Comparison of ENCODE assay signal across 1 cellular context in the genomic region with DNA sequence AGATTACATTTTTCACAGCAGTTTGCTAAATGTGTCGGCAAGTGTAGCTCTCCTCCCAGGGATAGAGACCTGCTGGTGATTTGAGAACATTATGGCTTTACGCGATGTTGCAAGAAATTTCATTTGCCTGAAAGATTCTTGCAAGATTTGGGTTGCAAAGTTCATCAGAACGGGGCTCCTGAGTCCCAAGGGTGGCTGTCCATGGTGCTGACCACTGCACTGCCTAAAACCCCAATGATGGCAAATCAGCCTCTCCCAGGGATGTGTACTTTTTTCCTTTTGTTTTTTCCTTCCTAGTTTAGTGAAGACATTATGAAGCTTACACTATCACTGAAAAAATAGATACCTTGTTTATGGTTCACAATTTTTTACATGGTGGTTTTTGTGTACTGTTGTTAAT.
A peak's percentile ranks its signal among the peaks of the same experiment; 100 is the strongest.
TF ChIP-seq lines count a peak whose summit lies in the region.

No MANE protein-coding gene starts in this region.

TF ChIP-seq in HepG2, 621 proteins besides CTCF, POLR2A, EP300 and RAD21 (continued from another document and continues in another):
- TF ChIP-seq, protein P1, sequence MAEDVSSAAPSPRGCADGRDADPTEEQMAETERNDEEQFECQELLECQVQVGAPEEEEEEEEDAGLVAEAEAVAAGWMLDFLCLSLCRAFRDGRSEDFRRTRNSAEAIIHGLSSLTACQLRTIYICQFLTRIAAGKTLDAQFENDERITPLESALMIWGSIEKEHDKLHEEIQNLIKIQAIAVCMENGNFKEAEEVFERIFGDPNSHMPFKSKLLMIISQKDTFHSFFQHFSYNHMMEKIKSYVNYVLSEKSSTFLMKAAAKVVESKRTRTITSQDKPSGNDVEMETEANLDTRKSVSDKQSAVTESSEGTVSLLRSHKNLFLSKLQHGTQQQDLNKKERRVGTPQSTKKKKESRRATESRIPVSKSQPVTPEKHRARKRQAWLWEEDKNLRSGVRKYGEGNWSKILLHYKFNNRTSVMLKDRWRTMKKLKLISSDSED (CRISPR knock-in tag; IDR thresholded peaks at IDR 0.05), result no peak
- no peak for TF ChIP-seq MAFG (CRISPR knock-in tag; IDR thresholded peaks at IDR 0.05)
- no peak for TF ChIP-seq ZNF484 (CRISPR knock-in tag; IDR thresholded peaks at IDR 0.05; ENCODE audit: borderline replicate concordance, low read depth)
- TF ChIP-seq HMGXB3 (CRISPR knock-in tag; IDR thresholded peaks at IDR 0.05; ENCODE audit: borderline replicate concordance), result 0 out of 2 replicates have a peak, but pooled peaks have one; percentile 64
- TF ChIP-seq WIZ (CRISPR knock-in tag; IDR thresholded peaks at IDR 0.05), result no peak
- no peak for TF ChIP-seq ZFP36L1 (CRISPR knock-in tag; IDR thresholded peaks at IDR 0.05)
- TF ChIP-seq, protein P2, sequence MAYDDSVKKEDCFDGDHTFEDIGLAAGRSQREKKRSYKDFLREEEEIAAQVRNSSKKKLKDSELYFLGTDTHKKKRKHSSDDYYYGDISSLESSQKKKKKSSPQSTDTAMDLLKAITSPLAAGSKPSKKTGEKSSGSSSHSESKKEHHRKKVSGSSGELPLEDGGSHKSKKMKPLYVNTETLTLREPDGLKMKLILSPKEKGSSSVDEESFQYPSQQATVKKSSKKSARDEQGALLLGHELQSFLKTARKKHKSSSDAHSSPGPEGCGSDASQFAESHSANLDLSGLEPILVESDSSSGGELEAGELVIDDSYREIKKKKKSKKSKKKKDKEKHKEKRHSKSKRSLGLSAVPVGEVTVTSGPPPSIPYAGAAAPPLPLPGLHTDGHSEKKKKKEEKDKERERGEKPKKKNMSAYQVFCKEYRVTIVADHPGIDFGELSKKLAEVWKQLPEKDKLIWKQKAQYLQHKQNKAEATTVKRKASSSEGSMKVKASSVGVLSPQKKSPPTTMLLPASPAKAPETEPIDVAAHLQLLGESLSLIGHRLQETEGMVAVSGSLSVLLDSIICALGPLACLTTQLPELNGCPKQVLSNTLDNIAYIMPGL (CRISPR knock-in tag; IDR thresholded peaks at IDR 0.05; ENCODE audit: borderline replicate concordance in 1 of 2, low read depth in 1 of 2), result no peak
- no peak for TF ChIP-seq AGO2 (optimal IDR thresholded peaks at IDR 0.05; ENCODE audit: low read depth, low read length)
- no peak for TF ChIP-seq TMF1 (CRISPR knock-in tag; IDR thresholded peaks at IDR 0.05; ENCODE audit: low read depth)
- TF ChIP-seq ZNF280D (CRISPR knock-in tag; IDR thresholded peaks at IDR 0.05), result no peak
- 0 out of 4 replicates have a peak, but pooled peaks of 1 of the 2 experiments have one; percentile 32 for TF ChIP-seq KLF16 (CRISPR knock-in tag; IDR thresholded peaks at IDR 0.05)
- TF ChIP-seq, protein P3, sequence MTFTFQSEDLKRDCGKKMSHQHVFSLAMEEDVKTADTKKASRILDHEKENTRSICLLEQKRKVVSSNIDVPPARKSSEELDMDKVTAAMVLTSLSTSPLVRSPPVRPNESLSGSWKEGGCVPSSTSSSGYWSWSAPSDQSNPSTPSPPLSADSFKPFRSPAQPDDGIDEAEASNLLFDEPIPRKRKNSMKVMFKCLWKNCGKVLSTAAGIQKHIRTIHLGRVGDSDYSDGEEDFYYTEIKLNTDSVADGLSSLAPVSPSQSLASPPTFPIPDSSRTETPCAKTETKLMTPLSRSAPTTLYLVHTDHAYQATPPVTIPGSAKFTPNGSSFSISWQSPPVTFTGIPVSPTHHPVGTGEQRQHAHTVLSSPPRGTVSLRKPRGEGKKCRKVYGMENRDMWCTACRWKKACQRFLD (CRISPR knock-in tag; IDR thresholded peaks at IDR 0.05; ENCODE audit: borderline replicate concordance), result no peak
- no peak for TF ChIP-seq TARDBP (CRISPR knock-in tag; IDR thresholded peaks at IDR 0.05)
- no peak for TF ChIP-seq RFX5 (IDR thresholded peaks at IDR 0.05; ENCODE audit: low read depth, low read length)
- no peak for TF ChIP-seq MAZ (IDR thresholded peaks at IDR 0.05; ENCODE audit: borderline replicate concordance, low read depth, low read length)
- no peak for TF ChIP-seq MAZ (CRISPR knock-in tag; IDR thresholded peaks at IDR 0.05; ENCODE audit: low read depth)
- TF ChIP-seq, protein P4, sequence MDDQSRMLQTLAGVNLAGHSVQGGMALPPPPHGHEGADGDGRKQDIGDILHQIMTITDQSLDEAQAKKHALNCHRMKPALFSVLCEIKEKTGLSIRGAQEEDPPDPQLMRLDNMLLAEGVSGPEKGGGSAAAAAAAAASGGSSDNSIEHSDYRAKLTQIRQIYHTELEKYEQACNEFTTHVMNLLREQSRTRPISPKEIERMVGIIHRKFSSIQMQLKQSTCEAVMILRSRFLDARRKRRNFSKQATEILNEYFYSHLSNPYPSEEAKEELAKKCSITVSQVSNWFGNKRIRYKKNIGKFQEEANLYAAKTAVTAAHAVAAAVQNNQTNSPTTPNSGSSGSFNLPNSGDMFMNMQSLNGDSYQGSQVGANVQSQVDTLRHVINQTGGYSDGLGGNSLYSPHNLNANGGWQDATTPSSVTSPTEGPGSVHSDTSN (CRISPR knock-in tag; IDR thresholded peaks at IDR 0.05; ENCODE audit: borderline replicate concordance), result no peak
- TF ChIP-seq MTF1 (CRISPR knock-in tag; IDR thresholded peaks at IDR 0.05), result no peak
- TF ChIP-seq, protein P5, sequence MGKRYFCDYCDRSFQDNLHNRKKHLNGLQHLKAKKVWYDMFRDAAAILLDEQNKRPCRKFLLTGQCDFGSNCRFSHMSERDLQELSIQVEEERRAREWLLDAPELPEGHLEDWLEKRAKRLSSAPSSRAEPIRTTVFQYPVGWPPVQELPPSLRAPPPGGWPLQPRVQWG (CRISPR knock-in tag; IDR thresholded peaks at IDR 0.05; ENCODE audit: borderline replicate concordance, low read depth), result no peak
- TF ChIP-seq RNF2 (conservative IDR thresholded peaks at IDR 0.05; ENCODE audit: low read depth), result no peak
- TF ChIP-seq FOXO1 (CRISPR knock-in tag; IDR thresholded peaks at IDR 0.05), result no peak
- no peak for TF ChIP-seq CERS6 (CRISPR knock-in tag; IDR thresholded peaks at IDR 0.05)
- TF ChIP-seq ZNF331 (CRISPR knock-in tag; IDR thresholded peaks at IDR 0.05), result 0 out of 2 replicates have a peak, but pooled peaks have one; percentile 34
- TF ChIP-seq, protein P6, sequence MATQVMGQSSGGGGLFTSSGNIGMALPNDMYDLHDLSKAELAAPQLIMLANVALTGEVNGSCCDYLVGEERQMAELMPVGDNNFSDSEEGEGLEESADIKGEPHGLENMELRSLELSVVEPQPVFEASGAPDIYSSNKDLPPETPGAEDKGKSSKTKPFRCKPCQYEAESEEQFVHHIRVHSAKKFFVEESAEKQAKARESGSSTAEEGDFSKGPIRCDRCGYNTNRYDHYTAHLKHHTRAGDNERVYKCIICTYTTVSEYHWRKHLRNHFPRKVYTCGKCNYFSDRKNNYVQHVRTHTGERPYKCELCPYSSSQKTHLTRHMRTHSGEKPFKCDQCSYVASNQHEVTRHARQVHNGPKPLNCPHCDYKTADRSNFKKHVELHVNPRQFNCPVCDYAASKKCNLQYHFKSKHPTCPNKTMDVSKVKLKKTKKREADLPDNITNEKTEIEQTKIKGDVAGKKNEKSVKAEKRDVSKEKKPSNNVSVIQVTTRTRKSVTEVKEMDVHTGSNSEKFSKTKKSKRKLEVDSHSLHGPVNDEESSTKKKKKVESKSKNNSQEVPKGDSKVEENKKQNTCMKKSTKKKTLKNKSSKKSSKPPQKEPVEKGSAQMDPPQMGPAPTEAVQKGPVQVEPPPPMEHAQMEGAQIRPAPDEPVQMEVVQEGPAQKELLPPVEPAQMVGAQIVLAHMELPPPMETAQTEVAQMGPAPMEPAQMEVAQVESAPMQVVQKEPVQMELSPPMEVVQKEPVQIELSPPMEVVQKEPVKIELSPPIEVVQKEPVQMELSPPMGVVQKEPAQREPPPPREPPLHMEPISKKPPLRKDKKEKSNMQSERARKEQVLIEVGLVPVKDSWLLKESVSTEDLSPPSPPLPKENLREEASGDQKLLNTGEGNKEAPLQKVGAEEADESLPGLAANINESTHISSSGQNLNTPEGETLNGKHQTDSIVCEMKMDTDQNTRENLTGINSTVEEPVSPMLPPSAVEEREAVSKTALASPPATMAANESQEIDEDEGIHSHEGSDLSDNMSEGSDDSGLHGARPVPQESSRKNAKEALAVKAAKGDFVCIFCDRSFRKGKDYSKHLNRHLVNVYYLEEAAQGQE (IDR thresholded peaks at IDR 0.05; ENCODE audit: borderline replicate concordance in 1 of 2, low read depth in 1 of 2, low read length in 2 of 2), result peak; percentile 85 to 98
- no peak for TF ChIP-seq ZNF556 (CRISPR knock-in tag; IDR thresholded peaks at IDR 0.05; ENCODE audit: borderline replicate concordance)
- TF ChIP-seq ZSCAN30 (CRISPR knock-in tag; IDR thresholded peaks at IDR 0.05), result no peak
- no peak for TF ChIP-seq ADNP (CRISPR knock-in tag; IDR thresholded peaks at IDR 0.05)
- no peak for TF ChIP-seq ZNF547 (CRISPR knock-in tag; IDR thresholded peaks at IDR 0.05)
- TF ChIP-seq ZNF253 (CRISPR knock-in tag; IDR thresholded peaks at IDR 0.05; ENCODE audit: borderline replicate concordance), result no peak
- TF ChIP-seq ZNF550 (CRISPR knock-in tag; IDR thresholded peaks at IDR 0.05; ENCODE audit: borderline replicate concordance), result no peak
- no peak for TF ChIP-seq E2F5 (CRISPR knock-in tag; conservative IDR thresholded peaks at IDR 0.05)
- TF ChIP-seq SCMH1 (CRISPR knock-in tag; IDR thresholded peaks at IDR 0.05; ENCODE audit: borderline replicate concordance), result no peak
- TF ChIP-seq SPEN (CRISPR knock-in tag; IDR thresholded peaks at IDR 0.05; ENCODE audit: low read depth), result no peak
- TF ChIP-seq, protein P7, sequence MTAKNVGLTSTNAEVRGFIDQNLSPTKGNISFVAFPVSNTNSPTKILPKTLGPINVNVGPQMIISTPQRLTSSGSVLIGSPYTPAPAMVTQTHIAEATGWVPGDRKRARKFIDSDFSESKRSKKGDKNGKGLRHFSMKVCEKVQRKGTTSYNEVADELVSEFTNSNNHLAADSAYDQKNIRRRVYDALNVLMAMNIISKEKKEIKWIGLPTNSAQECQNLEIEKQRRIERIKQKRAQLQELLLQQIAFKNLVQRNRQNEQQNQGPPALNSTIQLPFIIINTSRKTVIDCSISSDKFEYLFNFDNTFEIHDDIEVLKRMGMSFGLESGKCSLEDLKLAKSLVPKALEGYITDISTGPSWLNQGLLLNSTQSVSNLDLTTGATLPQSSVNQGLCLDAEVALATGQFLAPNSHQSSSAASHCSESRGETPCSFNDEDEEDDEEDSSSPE (CRISPR knock-in tag; IDR thresholded peaks at IDR 0.05), result no peak
- TF ChIP-seq SOX5 (CRISPR knock-in tag; IDR thresholded peaks at IDR 0.05; ENCODE audit: borderline replicate concordance), result no peak
- TF ChIP-seq ERF (CRISPR knock-in tag; IDR thresholded peaks at IDR 0.05), result peak; percentile 75; the same call in 1 of the 2 replicates
- TF ChIP-seq TP53 (CRISPR knock-in tag; conservative IDR thresholded peaks at IDR 0.05), result no peak
- TF ChIP-seq MED13 (CRISPR knock-in tag; IDR thresholded peaks at IDR 0.05), result no peak
